8 cellular contexts compared by ENCODE assay signal in the genomic region with DNA sequence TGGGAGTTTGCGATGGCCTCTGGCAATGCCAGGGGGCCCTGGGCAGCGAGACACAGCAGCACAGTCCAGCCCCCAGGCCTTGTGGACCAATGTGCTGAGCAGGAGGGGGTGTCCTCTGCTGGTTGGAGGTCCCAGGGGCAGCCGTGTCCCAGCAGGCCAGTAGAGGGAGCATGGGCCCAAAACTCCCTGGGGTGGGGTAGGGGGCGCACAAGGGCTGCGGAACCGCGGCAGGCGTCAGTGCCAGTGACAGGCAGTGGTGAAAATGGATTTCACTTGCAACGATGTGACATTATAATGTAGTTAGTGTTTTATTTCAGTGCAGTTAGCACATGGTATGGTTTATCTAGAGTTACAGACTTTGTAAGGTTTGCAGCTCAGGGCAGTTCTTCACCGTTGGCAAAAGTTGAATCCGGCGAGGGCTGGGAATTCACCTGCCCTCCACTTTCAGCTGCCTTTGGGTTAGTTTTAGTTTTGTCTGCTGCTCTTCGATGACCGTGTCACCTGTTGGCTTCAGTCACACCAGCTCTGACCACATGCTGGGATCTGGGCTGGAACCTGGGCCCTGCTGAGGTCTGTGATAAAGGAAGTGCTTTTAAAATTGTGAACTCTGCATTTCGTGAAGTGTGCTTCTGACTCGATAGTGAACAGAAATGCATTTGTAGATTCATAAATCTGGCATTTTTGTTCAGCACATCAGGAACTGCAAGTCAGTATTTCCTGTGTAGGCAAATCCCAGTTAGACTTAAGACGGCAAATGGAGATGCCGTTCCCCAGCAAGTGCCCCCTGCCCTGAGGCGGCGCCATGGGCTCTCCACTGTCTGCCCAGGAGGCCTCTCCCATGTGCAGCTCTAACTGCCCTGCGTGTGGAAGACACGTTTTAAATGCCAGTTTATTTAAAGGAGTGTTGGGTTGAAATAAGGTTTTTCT. TPM values are rescaled to one million over a fixed set of nuclear protein-coding genes. Genes with fewer than 3 reads are reported as not detected.
DNase-seq lines count a peak whose midpoint lies in the region; ATAC-seq and TF ChIP-seq lines count a peak whose summit lies in the region.

No MANE protein-coding gene starts in this region.

- no peak overlapping the region for H3K27ac ChIP-seq in right lobe of liver

- TF ChIP-seq CTCF in choroid plexus epithelial cell (conservative IDR thresholded peaks at IDR 0.05; ENCODE audit: low read depth, low read length) (peak; percentile 94), right lobe of liver (IDR thresholded peaks at IDR 0.05) (peak; percentile 59 to 65 (median 61))

- DNase-seq in A172 (ENCODE audit: low spot score) (peak; percentile 45), NCI-H1694 (lab: John Stamatoyannopoulos, UW) (peak; percentile 36), choroid plexus epithelial cell (ENCODE audit: low read depth) (peak; percentile 68), right lobe of liver (peak in 1 of 3 donors; percentile 58), pons (ENCODE audit: low spot score) (no peak)
- DNase-seq in activated CD4-positive, alpha-beta T cell treated with anti-CD3 and anti-CD28 coated beads for 1 hour: peak; percentile 41
- peak; percentile 20 for DNase-seq in stimulated activated CD8-positive, alpha-beta memory T cell treated with anti-CD3 and anti-CD28 coated beads, Interleukin-12 subunit alpha, Interleukin-12 subunit beta, amount 100 ng/mL, for 4 hours (ENCODE audit: low read depth)

- WGBS in right lobe of liver (ENCODE audit: insufficient coverage, low coverage, low lambda C conversion rate, missing lambda C conversion rate): 45% methylated on average over 15 of the region's 22 CpGs

- peak; percentile 28 for TF ChIP-seq POLR2A in GM18951 (IDR thresholded peaks at IDR 0.05; ENCODE audit: extremely low read depth, insufficient read depth, insufficient read length)
- no peak for TF ChIP-seq POLR2A in right lobe of liver (IDR thresholded peaks at IDR 0.05)

- no peaks in the 10 kb centered on the region for H3K27me3 ChIP-seq in right lobe of liver

- H3K4me3 ChIP-seq in choroid plexus epithelial cell (ENCODE audit: low read depth, low read length) (no peak overlapping the region), right lobe of liver (no peak overlapping the region)

- H3K36me3 ChIP-seq in right lobe of liver: no peaks in the 10 kb centered on the region

- no peaks in the 10 kb centered on the region for H3K9me3 ChIP-seq in right lobe of liver

- ATAC-seq in right lobe of liver: peak; percentile 65 to 75 (median 70)

- no peaks in the 10 kb centered on the region for H3K4me1 ChIP-seq in right lobe of liver

- in situ Hi-C loops in GM18951 (cut with MboI; ENCODE audit: low sequenced_read_pairs, unreplicated experiment): no loop called here

- intact Hi-C loops in right lobe of liver (cut with DNase I): loop anchor here in 1 of 2 donors (5.0 to 10.0 kb wide), 3 partner anchors 70 to 160 kb away; no protein-coding TSS in a partner anchor

RNA-seq across cellular contexts. Expression of gene PYGB, which starts 46.8 kb away (rescaled TPM):
- total RNA-seq in A172 (2014; rRNA removed; shearing (Covaris generic)): 91.8 and 118 TPM in 2 replicates
- total RNA-seq in right lobe of liver: 10 to 100 TPM in 3 of 6 experiments, 1 to 10 TPM in 3; 6.6 to 27.4 (median 13.2) TPM
